In the genomic region with DNA sequence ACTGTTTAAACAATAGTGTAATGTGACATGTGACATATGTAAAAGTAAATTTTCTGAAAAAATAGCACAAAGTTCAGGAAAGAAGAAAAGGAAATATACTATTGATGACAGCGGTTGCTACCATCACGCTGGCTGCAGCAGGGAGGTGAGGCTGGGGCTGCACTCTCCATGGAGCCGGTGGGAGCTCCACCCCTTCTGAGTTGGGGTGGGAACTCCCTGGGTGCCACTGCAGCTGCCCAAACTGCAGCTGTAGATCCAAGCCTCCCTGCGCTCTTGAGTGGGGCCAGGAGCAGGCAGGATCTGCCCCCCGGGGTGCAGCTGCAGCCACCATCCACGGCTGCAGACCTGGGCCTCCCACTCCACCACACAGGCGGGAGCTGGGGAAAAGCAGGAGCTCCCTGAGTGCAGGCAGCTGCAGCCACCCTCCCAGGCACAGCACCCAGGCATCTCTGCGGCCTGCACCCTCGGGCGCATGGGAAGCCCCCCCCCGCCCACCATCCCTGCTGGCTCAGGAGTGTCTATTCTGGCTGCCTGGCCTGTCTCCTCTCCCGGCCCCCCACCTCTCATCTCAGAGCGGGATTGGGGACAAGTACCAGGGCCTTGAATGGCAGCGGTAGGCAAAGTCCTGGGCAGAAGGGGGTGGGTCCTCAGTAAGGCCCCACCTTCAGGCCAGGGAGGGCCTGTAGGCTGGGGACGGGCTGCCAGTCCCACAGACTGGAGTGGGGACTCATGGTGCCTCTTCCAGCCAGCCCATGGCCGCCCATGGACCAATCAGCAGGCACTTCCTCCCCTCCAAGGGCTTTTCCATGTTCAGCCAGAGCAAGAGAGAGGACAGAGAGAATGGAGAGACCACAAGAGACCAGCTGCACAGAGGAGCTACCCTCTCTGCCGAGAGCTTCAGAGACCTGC, we compare ENCODE assay signal across 17 cellular contexts. TPM values are rescaled to one million over a fixed set of nuclear protein-coding genes. Genes with fewer than 3 reads are reported as not detected.
DNase-seq lines count a peak whose midpoint lies in the region; TF ChIP-seq lines count a peak whose summit lies in the region.
"Had no signal": no experiment of that assay in that cellular context is flagged by ENCODE, and none has a peak within 500 bp of the region (broad histone marks: within the 10 kb centered on the region; RNA-seq: fewer than 3 reads in every experiment).

No MANE protein-coding gene starts in this region.

- peaks cover 32% of the 10 kb centered on the region for H3K79me1 ChIP-seq in trophoblast cell (ENCODE audit: low read length)

- peak overlapping the region; percentile 15 for H2AK5ac ChIP-seq in trophoblast cell (ENCODE audit: low read length)

- no peak overlapping the region for H4K12ac ChIP-seq in trophoblast cell (ENCODE audit: low read depth, low read length)

- H2BK5ac ChIP-seq in trophoblast cell (ENCODE audit: low read depth, low read length, poor library complexity) = no peak overlapping the region

- peak overlapping the region; percentile 3 for H2BK120ac ChIP-seq in trophoblast cell (ENCODE audit: insufficient read depth, low read length, poor library complexity)

- peak overlapping the region; percentile 20 for H2BK12ac ChIP-seq in trophoblast cell (ENCODE audit: low read length)

- no peaks in the 10 kb centered on the region for H3K27me3 ChIP-seq in endodermal cell (ENCODE audit: control insufficient read depth, insufficient read depth, low read length, poor library complexity, severe bottlenecking)
- no peaks in the 10 kb centered on the region for H3K27me3 ChIP-seq in trophoblast cell (ENCODE audit: insufficient read depth, low read length)
- H3K27me3 ChIP-seq in esophagus muscularis mucosa = peaks cover 0 to 2% (median 0%) of the 10 kb centered on the region in 4 donors

- no peak for TF ChIP-seq EP300 in esophagus muscularis mucosa (IDR thresholded peaks at IDR 0.05)

- H3K9ac ChIP-seq in endodermal cell (ENCODE audit: extremely low read depth, low read length, poor library complexity, severe bottlenecking) = no peak overlapping the region
- H3K9ac ChIP-seq in trophoblast cell (ENCODE audit: low read length) = no peak overlapping the region

- no peak overlapping the region for H3K27ac Mint-ChIP-seq in endodermal cell
- H3K27ac Mint-ChIP-seq: CD4-positive, alpha-beta memory T cell had no signal

- WGBS in endodermal cell (ENCODE audit: insufficient coverage in 1 of 2, insufficient read length in 1 of 2), 2 experiments = 92% methylated on average over 4 to 17 of the region's 17 CpGs
- no CpG with 5 or more reads among the region's 17 CpGs for WGBS in trophoblast cell (ENCODE audit: extremely low coverage, insufficient coverage, insufficient read length)
- 87% methylated on average over 8 of the region's 17 CpGs for WGBS in esophagus muscularis mucosa

- H3K27me3 Mint-ChIP-seq in endodermal cell (ENCODE audit: insufficient read depth) = peaks cover 8% of the 10 kb centered on the region

- H3K14ac ChIP-seq in trophoblast cell (ENCODE audit: low read length) = no peak overlapping the region

- H3K36me3 ChIP-seq in endodermal cell (ENCODE audit: control insufficient read depth, insufficient read depth, low read length) = peaks cover 31% of the 10 kb centered on the region
- peaks cover 19 to 22% of the 10 kb centered on the region in 2 experiments for H3K36me3 ChIP-seq in trophoblast cell (ENCODE audit: control insufficient read depth in 1 of 2, insufficient read depth in 2 of 2, low read length in 2 of 2)
- H3K36me3 ChIP-seq in esophagus muscularis mucosa = peaks cover 0 to 16% (median 7%) of the 10 kb centered on the region in 4 donors

- H4K8ac ChIP-seq in trophoblast cell (ENCODE audit: low read depth, low read length) = no peak overlapping the region

- no peak overlapping the region for H3K23ac ChIP-seq in trophoblast cell (ENCODE audit: low read length)

- peaks cover 28% of the 10 kb centered on the region for H3K36me3 Mint-ChIP-seq in endodermal cell (ENCODE audit: low read depth)
- H3K36me3 Mint-ChIP-seq: CD4-positive, alpha-beta memory T cell had no signal

- no peak overlapping the region for H3K4me2 ChIP-seq in trophoblast cell (ENCODE audit: low read length)

- no peak for TF ChIP-seq POLR2A in esophagus muscularis mucosa (IDR thresholded peaks at IDR 0.05; ENCODE audit: low read depth)

- H2AFZ ChIP-seq in trophoblast cell (ENCODE audit: insufficient read depth, low read length, poor library complexity) = no peak overlapping the region

- peak overlapping the region; percentile 74 for H3K18ac ChIP-seq in trophoblast cell (ENCODE audit: low read length)

- peaks cover 21% of the 10 kb centered on the region for H3K9me3 Mint-ChIP-seq in endodermal cell

- H3K4me1 ChIP-seq in endodermal cell (ENCODE audit: control insufficient read depth, insufficient read depth, low read length) (peaks cover 10% of the 10 kb centered on the region), trophoblast cell (ENCODE audit: control insufficient read depth in 1 of 2, insufficient read depth in 2 of 2, low read length in 2 of 2) (peaks cover 22 to 35% of the 10 kb centered on the region in 2 experiments), esophagus muscularis mucosa (peaks cover 0 to 25% (median 22%) of the 10 kb centered on the region in 4 donors)

- H3K9me3 ChIP-seq in endodermal cell (ENCODE audit: control insufficient read depth, low read length) (peaks cover 26% of the 10 kb centered on the region), trophoblast cell (ENCODE audit: insufficient read depth, low read depth, low read length) (peaks cover 3% of the 10 kb centered on the region), esophagus muscularis mucosa (no peaks in the 10 kb centered on the region)

- no peak for TF ChIP-seq CTCF in endodermal cell (conservative IDR thresholded peaks at IDR 0.05)
- TF ChIP-seq CTCF in esophagus muscularis mucosa (IDR thresholded peaks at IDR 0.05) = no peak

- H3K4me3 ChIP-seq in endodermal cell (ENCODE audit: low read length) (peak overlapping the region; percentile 53), trophoblast cell (ENCODE audit: low read depth, low read length) (no peak overlapping the region), esophagus muscularis mucosa (no peak overlapping the region)

- DNase-seq in NCI-H146 (lab: John Stamatoyannopoulos, UW) = peak; percentile 31
- DNase-seq in NCI-H146 treated with DMSO at 0.1 percent for 48 hours (lab: John Stamatoyannopoulos, UW; ENCODE audit: unreplicated experiment) = no peak
- DNase-seq in NCI-H69 (lab: John Stamatoyannopoulos, UW) = peak; percentile 23
- DNase-seq in endodermal cell = peak; percentile 35
- no peak for DNase-seq in trophoblast cell
- DNase-seq in esophagus muscularis mucosa (ENCODE audit: extremely low spot score) = no peak
- no peak for DNase-seq in occipital lobe (lab: John Stamatoyannopoulos, UW)
- no peak for DNase-seq in dermis blood vessel endothelial cell
- DNase-seq: CD4-positive, alpha-beta memory T cell; DMS79 treated with DMSO at 0.1 percent for 48 hours; NCI-H1417; NCI-H2029; NCI-H2171 treated with DMSO at 0.1 percent for 48 hours; NCI-H446 treated with DMSO at 0.1 percent for 48 hours; NCI-H82 had no signal

- H3K27ac ChIP-seq in endodermal cell (ENCODE audit: low read depth, low read length) (no peak overlapping the region), trophoblast cell (ENCODE audit: low read depth, low read length) (no peak overlapping the region), esophagus muscularis mucosa (replicated peaks in 1 of 4) (no peak overlapping the region)
- H3K27ac ChIP-seq: 22Rv1, HL-60 had no signal

- H3K4me3 Mint-ChIP-seq in endodermal cell = no peak overlapping the region
- H3K4me3 Mint-ChIP-seq: CD4-positive, alpha-beta memory T cell had no signal

- intact Hi-C loops in esophagus muscularis mucosa (cut with DNase I) = no loop called here

- H3K4ac ChIP-seq in trophoblast cell (ENCODE audit: low read depth, low read length) = peak overlapping the region; percentile 90

- H4K91ac ChIP-seq in trophoblast cell (ENCODE audit: low read depth, low read length) = peak overlapping the region; percentile 16

- peaks cover 34% of the 10 kb centered on the region for H3K4me1 Mint-ChIP-seq in endodermal cell
- H3K4me1 Mint-ChIP-seq: CD4-positive, alpha-beta memory T cell had no signal

- H3K79me2 ChIP-seq in trophoblast cell (ENCODE audit: control insufficient read depth, insufficient read depth, low read length, poor library complexity) = peaks cover 17% of the 10 kb centered on the region

RNA-seq across cellular contexts. Expression of a gene that starts 50.1 kb away (rescaled TPM):
- 10 to 100 TPM; 33.8 to 38.5 TPM for total RNA-seq in endodermal cell
- 18.1 TPM for polyA plus RNA-seq in endodermal cell (2013, experiment 1 of 2)
- polyA plus RNA-seq in endodermal cell (2013, experiment 2 of 2) = 19.3 TPM
- 85.9 and 86.5 TPM in 2 replicates for polyA plus RNA-seq in trophoblast cell (2013)
- total RNA-seq in esophagus muscularis mucosa = 10 to 100 TPM; 34.6 to 52.5 (median 48.6) TPM
- total RNA-seq in occipital lobe = 7.5 TPM
- 11.7 and 13.6 TPM in 2 replicates for total RNA-seq in dermis blood vessel endothelial cell

Comparison
In these comparisons a context has a peak if more than half of its experiments do, and no peak if none do; other contexts are left out.
1. DNase-seq: peak in NCI-H146 (single experiment), NCI-H69 (single experiment) and endodermal cell (single experiment); none in NCI-H146 treated with DMSO at 0.1 percent for 48 hours (single experiment), trophoblast cell (0 of 2), esophagus muscularis mucosa (single experiment), occipital lobe (single experiment) and dermis blood vessel endothelial cell (single experiment).